36 cellular contexts compared by ENCODE assay signal in the genomic region with DNA sequence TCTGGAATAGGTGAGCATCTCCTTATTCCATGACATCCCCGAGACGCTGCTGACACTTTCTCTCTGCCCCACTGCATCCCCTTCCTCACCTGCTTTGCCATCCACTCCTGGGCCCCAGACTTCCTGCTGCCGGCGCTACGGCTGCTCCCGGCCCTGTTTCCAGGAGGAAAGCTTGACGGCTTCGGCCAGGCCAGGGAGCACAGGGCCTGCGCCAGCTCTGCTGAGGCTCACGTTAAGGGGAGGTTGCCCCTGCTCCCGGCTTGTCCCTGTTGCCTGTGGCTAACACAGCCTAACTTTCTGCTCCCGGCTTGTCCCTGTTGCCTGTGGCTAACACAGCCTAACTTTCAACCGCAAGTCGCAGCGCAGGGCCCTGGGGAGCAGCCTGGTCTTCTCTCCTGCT.
"Had no signal": no experiment of that assay in that cellular context is flagged by ENCODE, and none has a peak within 500 bp of the region (broad histone marks: within the 10 kb centered on the region; RNA-seq: fewer than 3 reads in every experiment).

No MANE protein-coding gene starts in this region.

- H3K27ac ChIP-seq: ascending aorta, body of pancreas, brain microvascular endothelial cell, breast epithelium, VCaP had no signal

- H3K36me3 ChIP-seq: ascending aorta, brain microvascular endothelial cell, breast epithelium had no signal

- H3K27me3 Mint-ChIP-seq: activated naive CD4-positive, alpha-beta T cell treated with anti-CD3 and anti-CD28 coated beads, Interleukin-2, amount 50 U/mL, for 24 hours; activated naive CD8-positive, alpha-beta T cell had no signal

- ATAC-seq: activated CD8-positive, alpha-beta memory T cell treated with anti-CD3 and anti-CD28 coated beads, Interleukin-2, amount 10 ng/mL, durations not matched to agents 7 days and 5 days; activated CD8-positive, alpha-beta T cell treated with anti-CD3 and anti-CD28 coated beads, Interleukin-2, amount 10 ng/mL, durations not matched to agents 7 days and 5 days; activated naive CD8-positive, alpha-beta T cell treated with anti-CD3 and anti-CD28 coated beads, Interleukin-2, amount 50 U/mL, for 24 hours; activated T-helper 17 cell treated with anti-CD3 and anti-CD28 coated beads, Interleukin-2, amount 50 U/mL, for 72 hours; body of pancreas had no signal

- FAIRE-seq: TTC549 had no signal

- H3K4me3 Mint-ChIP-seq: activated CD4-positive, alpha-beta memory T cell treated with anti-CD3 and anti-CD28 coated beads, Interleukin-2, amount 10 ng/mL, durations not matched to agents 7 days and 5 days; activated CD4-positive, alpha-beta T cell treated with anti-CD3 and anti-CD28 coated beads, Interleukin-2, amount 10 ng/mL, durations not matched to agents 24 days and 14 days; activated CD8-positive, alpha-beta memory T cell treated with anti-CD3 and anti-CD28 coated beads, Interleukin-2, amount 10 ng/mL, durations not matched to agents 7 days and 5 days; activated CD8-positive, alpha-beta T cell treated with anti-CD3 and anti-CD28 coated beads, Interleukin-2, amount 10 ng/mL, durations not matched to agents 7 days and 5 days; activated naive CD4-positive, alpha-beta T cell treated with anti-CD3 and anti-CD28 coated beads, Interleukin-2, amount 10 ng/mL, durations not matched to agents 7 days and 5 days; activated naive CD4-positive, alpha-beta T cell treated with anti-CD3 and anti-CD28 coated beads, Interleukin-2, amount 50 U/mL, for 24 hours; activated naive CD8-positive, alpha-beta T cell; activated naive CD8-positive, alpha-beta T cell treated with anti-CD3 and anti-CD28 coated beads, Interleukin-2, amount 10 ng/mL, durations not matched to agents 7 days and 5 days; activated naive CD8-positive, alpha-beta T cell treated with anti-CD3 and anti-CD28 coated beads, Interleukin-2, amount 50 U/mL, for 24 hours; activated T-cell treated with anti-CD3 and anti-CD28 coated beads, Interleukin-2, amount 50 U/mL, for 24 hours; activated T-helper 17 cell treated with anti-CD3 and anti-CD28 coated beads, Interleukin-2, amount 50 U/mL, for 72 hours; T-helper 1 cell treated with Interleukin-12 subunit alpha and Interleukin-12 subunit beta and Interleukin-4 antibody, amounts not matched to agents 30 μg/mL and 1 μg/mL, for 36 hours; T-helper 2 cell treated with Interferon-gamma antibody and Interleukin-4, amounts not matched to agents 5 μg/mL and 100 μg/mL, for 36 hours had no signal

- H3K27me3 ChIP-seq: ascending aorta, body of pancreas, brain microvascular endothelial cell, breast epithelium had no signal

- H3K4me3 ChIP-seq: ascending aorta, body of pancreas, breast epithelium had no signal

- H3K9me3 Mint-ChIP-seq: activated CD4-positive, alpha-beta memory T cell treated with anti-CD3 and anti-CD28 coated beads, Interleukin-2, amount 10 ng/mL, durations not matched to agents 7 days and 5 days; activated CD4-positive, alpha-beta T cell treated with anti-CD3 and anti-CD28 coated beads, Interleukin-2, amount 10 ng/mL, durations not matched to agents 24 days and 14 days; activated naive CD4-positive, alpha-beta T cell treated with anti-CD3 and anti-CD28 coated beads, Interleukin-2, amount 10 ng/mL, durations not matched to agents 7 days and 5 days; activated naive CD4-positive, alpha-beta T cell treated with anti-CD3 and anti-CD28 coated beads, Interleukin-2, amount 50 U/mL, for 24 hours; activated naive CD8-positive, alpha-beta T cell treated with anti-CD3 and anti-CD28 coated beads, Interleukin-2, amount 50 U/mL, for 24 hours; activated T-cell treated with anti-CD3 and anti-CD28 coated beads, Interleukin-2, amount 50 U/mL, for 24 hours; T-helper 2 cell treated with Interferon-gamma antibody and Interleukin-4, amounts not matched to agents 5 μg/mL and 100 μg/mL, for 36 hours had no signal

- DNase-seq: activated CD4-positive, alpha-beta memory T cell treated with anti-CD3 and anti-CD28 coated beads, Interleukin-2, amount 10 ng/mL, durations not matched to agents 7 days and 5 days; activated CD4-positive, alpha-beta T cell treated with anti-CD3 and anti-CD28 coated beads for 4 hours; activated CD4-positive, alpha-beta T cell treated with anti-CD3 and anti-CD28 coated beads, Interleukin-2, amount 10 ng/mL, durations not matched to agents 24 days and 14 days; activated CD4-positive, alpha-beta T cell treated with anti-CD3 and anti-CD28 coated beads, Interleukin-2, amount 50 U/mL, for 1 hour; activated CD4-positive, alpha-beta T cell treated with anti-CD3 and anti-CD28 coated beads, Interleukin-2, amount 50 U/mL, for 4 hours; activated CD4-positive, CD25-positive, alpha-beta regulatory T cell treated with anti-CD3 and anti-CD28 coated beads, Interleukin-2, amount 50 U/mL, for 72 hours; activated CD8-positive, alpha-beta memory T cell treated with anti-CD3 and anti-CD28 coated beads for 24 hours; activated CD8-positive, alpha-beta memory T cell treated with anti-CD3 and anti-CD28 coated beads, Interleukin-2, amount 10 ng/mL, durations not matched to agents 7 days and 5 days; activated CD8-positive, alpha-beta memory T cell treated with anti-CD3 and anti-CD28 coated beads, Interleukin-2, amount 50 U/mL, for 48 hours; activated CD8-positive, alpha-beta T cell treated with anti-CD3 and anti-CD28 coated beads, Interleukin-2, amount 10 ng/mL, durations not matched to agents 7 days and 5 days; activated effector memory CD4-positive, alpha-beta T cell treated with anti-CD3 and anti-CD28 coated beads, Interleukin-2, amount 50 U/mL, for 16 hours; activated gamma-delta T cell treated with Interleukin-2 at 50 U/mL for 16 hours; activated naive CD4-positive, alpha-beta T cell; activated naive CD4-positive, alpha-beta T cell treated with anti-CD3 and anti-CD28 coated beads, Interleukin-2, amount 10 ng/mL, durations not matched to agents 7 days and 5 days; activated naive CD8-positive, alpha-beta T cell treated with anti-CD3 and anti-CD28 coated beads, Interleukin-2, amount 10 ng/mL, durations not matched to agents 7 days and 5 days; activated naive CD8-positive, alpha-beta T cell treated with anti-CD3 and anti-CD28 coated beads, Interleukin-2, amount 50 U/mL, for 24 hours; activated T-cell treated with anti-CD3 and anti-CD28 coated beads, Interleukin-2, amount 50 U/mL, for 24 hours; activated T-cell treated with anti-CD3 and anti-CD28 coated beads, Interleukin-2, amount 50 U/mL, for 48 hours; amygdala; anterior cingulate cortex; body of pancreas; brain microvascular endothelial cell; central memory CD4-positive, alpha-beta T cell; SW 1271; T-helper 1 cell; T-helper 2 cell; T-helper 9 cell had no signal

- H3K36me3 Mint-ChIP-seq: activated CD8-positive, alpha-beta memory T cell treated with anti-CD3 and anti-CD28 coated beads, Interleukin-2, amount 10 ng/mL, durations not matched to agents 7 days and 5 days; activated naive CD4-positive, alpha-beta T cell treated with anti-CD3 and anti-CD28 coated beads, Interleukin-2, amount 10 ng/mL, durations not matched to agents 7 days and 5 days; activated naive CD4-positive, alpha-beta T cell treated with anti-CD3 and anti-CD28 coated beads, Interleukin-2, amount 50 U/mL, for 24 hours; activated naive CD8-positive, alpha-beta T cell; activated naive CD8-positive, alpha-beta T cell treated with anti-CD3 and anti-CD28 coated beads, Interleukin-2, amount 10 ng/mL, durations not matched to agents 7 days and 5 days had no signal

- H3K9me3 ChIP-seq: body of pancreas had no signal

- H3K4me1 Mint-ChIP-seq: activated CD4-positive, alpha-beta memory T cell treated with anti-CD3 and anti-CD28 coated beads, Interleukin-2, amount 10 ng/mL, durations not matched to agents 7 days and 5 days; activated CD4-positive, alpha-beta T cell treated with anti-CD3 and anti-CD28 coated beads, Interleukin-2, amount 10 ng/mL, durations not matched to agents 24 days and 14 days; activated CD8-positive, alpha-beta memory T cell treated with anti-CD3 and anti-CD28 coated beads, Interleukin-2, amount 10 ng/mL, durations not matched to agents 7 days and 5 days; activated naive CD4-positive, alpha-beta T cell treated with anti-CD3 and anti-CD28 coated beads, Interleukin-2, amount 10 ng/mL, durations not matched to agents 7 days and 5 days; activated naive CD4-positive, alpha-beta T cell treated with anti-CD3 and anti-CD28 coated beads, Interleukin-2, amount 50 U/mL, for 24 hours; activated naive CD8-positive, alpha-beta T cell treated with anti-CD3 and anti-CD28 coated beads, Interleukin-2, amount 50 U/mL, for 24 hours; activated T-helper 17 cell treated with anti-CD3 and anti-CD28 coated beads, Interleukin-2, amount 50 U/mL, for 72 hours had no signal

- H3K4me1 ChIP-seq: ascending aorta, body of pancreas, breast epithelium had no signal

- H3K27ac Mint-ChIP-seq: activated CD4-positive, alpha-beta memory T cell treated with anti-CD3 and anti-CD28 coated beads, Interleukin-2, amount 10 ng/mL, durations not matched to agents 7 days and 5 days; activated CD4-positive, alpha-beta T cell treated with anti-CD3 and anti-CD28 coated beads, Interleukin-2, amount 10 ng/mL, durations not matched to agents 24 days and 14 days; activated CD8-positive, alpha-beta memory T cell treated with anti-CD3 and anti-CD28 coated beads, Interleukin-2, amount 10 ng/mL, durations not matched to agents 7 days and 5 days; activated CD8-positive, alpha-beta T cell treated with anti-CD3 and anti-CD28 coated beads, Interleukin-2, amount 10 ng/mL, durations not matched to agents 7 days and 5 days; activated naive CD4-positive, alpha-beta T cell treated with anti-CD3 and anti-CD28 coated beads, Interleukin-2, amount 10 ng/mL, durations not matched to agents 7 days and 5 days; activated naive CD4-positive, alpha-beta T cell treated with anti-CD3 and anti-CD28 coated beads, Interleukin-2, amount 50 U/mL, for 24 hours; activated naive CD8-positive, alpha-beta T cell; activated naive CD8-positive, alpha-beta T cell treated with anti-CD3 and anti-CD28 coated beads, Interleukin-2, amount 10 ng/mL, durations not matched to agents 7 days and 5 days; activated naive CD8-positive, alpha-beta T cell treated with anti-CD3 and anti-CD28 coated beads, Interleukin-2, amount 50 U/mL, for 24 hours; activated T-cell treated with anti-CD3 and anti-CD28 coated beads, Interleukin-2, amount 50 U/mL, for 24 hours; activated T-helper 17 cell treated with anti-CD3 and anti-CD28 coated beads, Interleukin-2, amount 50 U/mL, for 72 hours; T-helper 1 cell treated with Interleukin-12 subunit alpha and Interleukin-12 subunit beta and Interleukin-4 antibody, amounts not matched to agents 30 μg/mL and 1 μg/mL, for 36 hours; T-helper 2 cell treated with Interferon-gamma antibody and Interleukin-4, amounts not matched to agents 5 μg/mL and 100 μg/mL, for 36 hours had no signal
